Comparison of ENCODE assay signal across 15 cellular contexts in genomic region chr6:12148841-12149240, GRCh38.
DNase-seq lines count a peak whose midpoint lies in the region; ATAC-seq and TF ChIP-seq lines count a peak whose summit lies in the region.
"Had no signal": no experiment of that assay in that cellular context is flagged by ENCODE, and none has a peak within 500 bp of the region (broad histone marks: within the 10 kb centered on the region; RNA-seq: fewer than 3 reads in every experiment).

No MANE protein-coding gene starts in this region.

- H3K36me3 Mint-ChIP-seq in activated CD4-positive, alpha-beta T cell treated with anti-CD3 and anti-CD28 coated beads, Interleukin-2, amount 10 ng/mL, durations not matched to agents 24 days and 14 days (ENCODE audit: low read depth) = peaks cover 29% of the 10 kb centered on the region

- no peaks in the 10 kb centered on the region for H3F3A ChIP-seq in PC-3 (ENCODE audit: low read length, unreplicated experiment)

- H3K9me3 Mint-ChIP-seq in activated CD4-positive, alpha-beta T cell treated with anti-CD3 and anti-CD28 coated beads, Interleukin-2, amount 10 ng/mL, durations not matched to agents 24 days and 14 days = no peaks in the 10 kb centered on the region
- H3K9me3 Mint-ChIP-seq: dendritic cell treated with granulocyte-macrophage colony-stimulating factor and Interleukin-4, amounts not matched to agents 40 ng/mL and 50 ng/mL, for 4 days had no signal

- no peaks in the 10 kb centered on the region for H4K20me1 ChIP-seq in PC-3 (ENCODE audit: low read length)

- peaks cover 20% of the 10 kb centered on the region for H3K4me1 Mint-ChIP-seq in activated CD4-positive, alpha-beta T cell treated with anti-CD3 and anti-CD28 coated beads, Interleukin-2, amount 10 ng/mL, durations not matched to agents 24 days and 14 days

- H3K27ac Mint-ChIP-seq in activated CD4-positive, alpha-beta T cell treated with anti-CD3 and anti-CD28 coated beads, Interleukin-2, amount 10 ng/mL, durations not matched to agents 24 days and 14 days = peak overlapping the region; percentile 17
- H3K27ac Mint-ChIP-seq: dendritic cell treated with granulocyte-macrophage colony-stimulating factor and Interleukin-4, amounts not matched to agents 40 ng/mL and 50 ng/mL, for 4 days had no signal

- H3K36me3 ChIP-seq in PC-3 (ENCODE audit: low read depth, low read length) (no peaks in the 10 kb centered on the region), brain microvascular endothelial cell (replicated peaks) (no peaks in the 10 kb centered on the region), skeletal muscle satellite cell (ENCODE audit: insufficient read depth, low read length) (no peaks in the 10 kb centered on the region)
- H3K36me3 ChIP-seq: lower lobe of right lung had no signal

- H3K4me3 Mint-ChIP-seq in activated CD4-positive, alpha-beta T cell treated with anti-CD3 and anti-CD28 coated beads, Interleukin-2, amount 10 ng/mL, durations not matched to agents 24 days and 14 days = no peak overlapping the region
- H3K4me3 Mint-ChIP-seq: dendritic cell treated with granulocyte-macrophage colony-stimulating factor and Interleukin-4, amounts not matched to agents 40 ng/mL and 50 ng/mL, for 4 days had no signal

- peaks cover 41% of the 10 kb centered on the region for H3K4me1 ChIP-seq in PC-3 (ENCODE audit: insufficient read depth, low read length)
- peaks cover 19% of the 10 kb centered on the region for H3K4me1 ChIP-seq in skeletal muscle satellite cell (ENCODE audit: control insufficient read depth, insufficient read depth, low read length)
- H3K4me1 ChIP-seq: lower lobe of right lung had no signal

- no peak for TF ChIP-seq CTCF in PC-3 (conservative IDR thresholded peaks at IDR 0.05; ENCODE audit: low read depth, low read length)
- TF ChIP-seq CTCF in brain microvascular endothelial cell (IDR thresholded peaks at IDR 0.05; ENCODE audit: low read depth, low read length, missing control alignments) = no peak

- H3K27me3 Mint-ChIP-seq in activated CD4-positive, alpha-beta T cell treated with anti-CD3 and anti-CD28 coated beads, Interleukin-2, amount 10 ng/mL, durations not matched to agents 24 days and 14 days = no peaks in the 10 kb centered on the region
- H3K27me3 Mint-ChIP-seq: dendritic cell treated with granulocyte-macrophage colony-stimulating factor and Interleukin-4, amounts not matched to agents 40 ng/mL and 50 ng/mL, for 4 days had no signal

- peak overlapping the region; percentile 43 for H3K4me3 ChIP-seq in PC-3 (ENCODE audit: low read length)
- H3K4me3 ChIP-seq in brain microvascular endothelial cell (ENCODE audit: low read depth, low read length) = no peak overlapping the region
- no peak overlapping the region for H3K4me3 ChIP-seq in skeletal muscle satellite cell (ENCODE audit: low read length)
- H3K4me3 ChIP-seq: lower lobe of right lung had no signal

- no peaks in the 10 kb centered on the region for H3K27me3 ChIP-seq in PC-3 (ENCODE audit: low read length)
- H3K27me3 ChIP-seq in brain microvascular endothelial cell (replicated peaks) = no peaks in the 10 kb centered on the region
- H3K27me3 ChIP-seq in skeletal muscle satellite cell (ENCODE audit: control insufficient read depth, insufficient read depth, low read length) = no peaks in the 10 kb centered on the region

- in situ Hi-C loops in brain microvascular endothelial cell (cut with HindIII; ENCODE audit: low pct_ligation_motif_present, low sequenced_read_pairs) = no loop called here

- peak overlapping the region; percentile 68 for H3K4me2 ChIP-seq in PC-3 (ENCODE audit: low read length)
- H3K4me2 ChIP-seq in skeletal muscle satellite cell (ENCODE audit: low read length) = peak overlapping the region; percentile 58

- no peaks in the 10 kb centered on the region for H3K79me2 ChIP-seq in PC-3 (ENCODE audit: low read length)

- H3K9me3 ChIP-seq in PC-3 (ENCODE audit: low read length) = no peaks in the 10 kb centered on the region
- H3K9me3 ChIP-seq in skeletal muscle satellite cell (replicated peaks; ENCODE audit: low read length) = no peaks in the 10 kb centered on the region
- H3K9me3 ChIP-seq: lower lobe of right lung had no signal

- DNase-seq in activated CD4-positive, alpha-beta T cell treated with anti-CD3 and anti-CD28 coated beads, Interleukin-2, amount 10 ng/mL, durations not matched to agents 24 days and 14 days = no peak
- no peak for DNase-seq in activated CD4-positive, alpha-beta T cell treated with anti-CD3 and anti-CD28 coated beads for 4 hours
- DNase-seq in PC-3 (no peak), brain microvascular endothelial cell (peak; percentile 29), caudate nucleus (lab: John Stamatoyannopoulos, UW) (no peak)
- no peak for DNase-seq in effector CD4-positive, alpha-beta T cell
- DNase-seq: amygdala, COR-L47, GOT3, lower lobe of right lung, NCI-H2029, NCI-H524 treated with DMSO at 0.1 percent for 48 hours had no signal

- CTCF ChIA-PET in PC-3 (lab: Charles Lee) = no interaction called here

- TSS peak; percentile 28 for BruUV-seq in PC-3 (replicated peaks; lab: Mats Ljungman, UMichigan)

- POLR2A ChIA-PET in PC-3 (lab: Charles Lee; ENCODE audit: unreplicated experiment) = no interaction called here

- H3K27ac ChIP-seq in PC-3 (ENCODE audit: low read length) (peak overlapping the region; percentile 75), brain microvascular endothelial cell (peak overlapping the region; percentile 93), caudate nucleus (ENCODE audit: low read depth, low read length) (no peak overlapping the region)
- H3K27ac ChIP-seq: lower lobe of right lung had no signal

- peak overlapping the region; percentile 17; the same call in 1 of the 2 replicates for H2AFZ ChIP-seq in PC-3 (ENCODE audit: low read length)

- intact Hi-C loops in activated CD4-positive, alpha-beta T cell treated with anti-CD3 and anti-CD28 coated beads, Interleukin-2, amount 10 ng/mL, durations not matched to agents 24 days and 14 days (cut with micrococcal nuclease) = no loop called here
- intact Hi-C loops in PC-3 (cut with micrococcal nuclease) = loop anchor here (2.0 to 10.0 kb wide), 3 partner anchors 77 to 564 kb away; no protein-coding TSS in a partner anchor

- peak; percentile 38 for ATAC-seq in PC-3
- ATAC-seq in GM18873 (IDR thresholded peaks at IDR 0.05; ENCODE audit: low FRiP score, unreplicated experiment) = no peak
- ATAC-seq: lower lobe of right lung had no signal

- no peaks in the 10 kb centered on the region for H3K9me2 ChIP-seq in PC-3 (replicated peaks; ENCODE audit: low read length)

- H3K9ac ChIP-seq in PC-3 (ENCODE audit: low read length) (peak overlapping the region; percentile 28), skeletal muscle satellite cell (ENCODE audit: low read depth, low read length) (peak overlapping the region; percentile 26)
